16 cellular contexts compared by ENCODE assay signal in the genomic region with DNA sequence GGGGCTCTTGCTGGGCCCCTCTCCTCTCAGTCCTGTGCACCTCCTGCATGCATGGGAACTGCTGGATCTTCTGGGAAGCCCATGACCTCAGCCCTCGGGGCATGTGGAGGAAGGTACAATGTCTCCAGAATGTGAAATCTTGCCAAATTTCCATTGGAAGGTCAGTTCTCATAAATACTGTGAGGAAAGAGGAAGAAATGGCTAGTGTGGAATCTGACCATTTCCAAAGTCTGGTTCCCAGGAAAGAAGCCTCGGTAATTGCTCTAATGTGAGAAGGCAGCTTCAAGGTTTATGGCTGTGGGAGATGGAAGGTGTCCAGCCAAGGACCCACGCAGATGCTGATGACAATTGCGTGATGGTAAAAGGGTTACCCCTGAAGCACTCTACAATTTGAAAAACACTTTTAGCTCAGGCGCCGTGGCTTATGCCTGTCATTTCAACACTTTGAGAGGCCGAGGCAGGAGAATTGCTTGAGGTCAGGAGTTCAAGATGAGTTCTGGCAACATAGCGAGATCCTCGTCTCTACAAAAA. TPM values are rescaled to one million over a fixed set of nuclear protein-coding genes. Genes with fewer than 3 reads are reported as not detected.
A peak's percentile ranks its signal among the peaks of the same experiment; 100 is the strongest.
DNase-seq lines count a peak whose midpoint lies in the region; ATAC-seq and TF ChIP-seq lines count a peak whose summit lies in the region.
"Had no signal": no experiment of that assay in that cellular context is flagged by ENCODE, and none has a peak within 500 bp of the region (broad histone marks: within the 10 kb centered on the region; RNA-seq: fewer than 3 reads in every experiment).

No MANE protein-coding gene starts in this region.

- peak; percentile 55 for ATAC-seq in sciatic nerve
- no peak for ATAC-seq in WTC11
- ATAC-seq: K562 had no signal

- H3K9me3 ChIP-seq in left ventricle myocardium inferior (replicated peaks), result peaks cover 3% of the 10 kb centered on the region

- POLR2A ChIA-PET in WTC11 (lab: Charles Lee), result no interaction called here

- H3K4me1 Mint-ChIP-seq in WTC11 (peaks cover 5% of the 10 kb centered on the region), CD14-positive monocyte (no peaks in the 10 kb centered on the region), immature natural killer cell (no peaks in the 10 kb centered on the region)
- H3K4me1 Mint-ChIP-seq: activated CD4-positive, alpha-beta T cell treated with anti-CD3 and anti-CD28 coated beads, Interleukin-2, amount 10 ng/mL, durations not matched to agents 24 days and 14 days had no signal

- H3K4me3 Mint-ChIP-seq in WTC11 (no peak overlapping the region), CD14-positive monocyte (no peak overlapping the region), immature natural killer cell (no peak overlapping the region)
- H3K4me3 Mint-ChIP-seq: activated CD4-positive, alpha-beta T cell treated with anti-CD3 and anti-CD28 coated beads, Interleukin-2, amount 10 ng/mL, durations not matched to agents 24 days and 14 days; central memory CD8-positive, alpha-beta T cell had no signal

- no peaks in the 10 kb centered on the region for H3K36me3 ChIP-seq in left ventricle myocardium inferior

- H3K9me3 Mint-ChIP-seq in WTC11 (peaks cover 5% of the 10 kb centered on the region), CD14-positive monocyte (peaks cover 0 to 2% (median 0%) of the 10 kb centered on the region in 7 donors), immature natural killer cell (no peaks in the 10 kb centered on the region)
- H3K9me3 Mint-ChIP-seq: activated CD4-positive, alpha-beta T cell treated with anti-CD3 and anti-CD28 coated beads, Interleukin-2, amount 10 ng/mL, durations not matched to agents 24 days and 14 days; central memory CD8-positive, alpha-beta T cell had no signal

- no peaks in the 10 kb centered on the region for H3K36me3 Mint-ChIP-seq in WTC11
- no peaks in the 10 kb centered on the region for H3K36me3 Mint-ChIP-seq in CD14-positive monocyte
- H3K36me3 Mint-ChIP-seq in immature natural killer cell, result no peaks in the 10 kb centered on the region

- in situ Hi-C loops in astrocyte of the spinal cord (cut with HindIII; ENCODE audit: low sequenced_read_pairs), result no loop called here

- H3K4me1 ChIP-seq in left ventricle myocardium inferior, result peaks cover 87% of the 10 kb centered on the region

- DNase-seq in AG09319 (ENCODE audit: extremely low read depth, low read depth) (peak; percentile 55), astrocyte of the spinal cord (ENCODE audit: low read depth, low spot score) (peak; percentile 30), left ventricle myocardium inferior (no peak), sciatic nerve (ENCODE audit: low spot score) (no peak), WTC11 (ENCODE audit: low spot score) (no peak), CD14-positive monocyte (ENCODE audit: low spot score) (no peak), DMS114 treated with DMSO at 0.1 percent for 48 hours (lab: John Stamatoyannopoulos, UW; ENCODE audit: unreplicated experiment) (no peak), immature natural killer cell (no peak)
- DNase-seq: ACHN; activated CD4-positive, alpha-beta T cell treated with anti-CD3 and anti-CD28 coated beads, Interleukin-2, amount 10 ng/mL, durations not matched to agents 24 days and 14 days; DMS79 treated with DMSO at 0.1 percent for 48 hours; foreskin melanocyte; NCI-H1694 had no signal

- H3K27ac ChIP-seq in left ventricle myocardium inferior (replicated peaks), result peak overlapping the region; percentile 94

- intact Hi-C loops in left ventricle myocardium inferior (cut with micrococcal nuclease), result loop anchor here (5.0 kb wide), 1 partner anchor 35 kb away; no protein-coding TSS in a partner anchor
- intact Hi-C loops in sciatic nerve (cut with DNase I), result loop anchor here (5.0 kb wide), 1 partner anchor 35 kb away; no protein-coding TSS in a partner anchor
- intact Hi-C loops in CD14-positive monocyte (cut with micrococcal nuclease), result no loop called here

- H3K27me3 ChIP-seq in left ventricle myocardium inferior (ENCODE audit: low read depth), result no peaks in the 10 kb centered on the region

- H3K4me3 ChIP-seq in astrocyte of the spinal cord (ENCODE audit: low read depth, low read length) (no peak overlapping the region), left ventricle myocardium inferior (no peak overlapping the region)
- H3K4me3 ChIP-seq: K562 had no signal

- no peak for TF ChIP-seq CTCF in AG09319 (IDR thresholded peaks at IDR 0.05; ENCODE audit: low read depth, low read length)
- TF ChIP-seq CTCF in astrocyte of the spinal cord (IDR thresholded peaks at IDR 0.05; ENCODE audit: low read depth, low read length), result no peak
- TF ChIP-seq CTCF in left ventricle myocardium inferior (IDR thresholded peaks at IDR 0.05; ENCODE audit: borderline replicate concordance), result no peak
- TF ChIP-seq CTCF in WTC11 (IDR thresholded peaks at IDR 0.05), result no peak
- no peak for TF ChIP-seq CTCF in CD14-positive monocyte (IDR thresholded peaks at IDR 0.05)

- CTCF ChIA-PET in WTC11 (lab: Charles Lee), result interaction anchor here (0.6 to 4.1 kb wide), 5 partner anchors 16 to 178 kb away, joined by 3 to 27 read pairs (median 5); no protein-coding TSS in a partner anchor

- H3K27ac Mint-ChIP-seq in WTC11 (no peak overlapping the region), CD14-positive monocyte (no peak overlapping the region), immature natural killer cell (no peak overlapping the region)
- H3K27ac Mint-ChIP-seq: activated CD4-positive, alpha-beta T cell treated with anti-CD3 and anti-CD28 coated beads, Interleukin-2, amount 10 ng/mL, durations not matched to agents 24 days and 14 days had no signal

- H3K27me3 Mint-ChIP-seq in WTC11 (ENCODE audit: low read depth) (no peaks in the 10 kb centered on the region), CD14-positive monocyte (ENCODE audit: low read depth in 3 of 3) (peaks cover 0 to 3% (median 1%) of the 10 kb centered on the region in 3 donors), immature natural killer cell (ENCODE audit: low read depth in 3 of 3) (peaks cover 0 to 2% (median 2%) of the 10 kb centered on the region in 3 donors)
- H3K27me3 Mint-ChIP-seq: central memory CD8-positive, alpha-beta T cell had no signal

TF ChIP-seq in WTC11, 78 proteins besides CTCF, POLR2A, EP300 and RAD21 (continues in another document):
- TF ChIP-seq, protein P1, sequence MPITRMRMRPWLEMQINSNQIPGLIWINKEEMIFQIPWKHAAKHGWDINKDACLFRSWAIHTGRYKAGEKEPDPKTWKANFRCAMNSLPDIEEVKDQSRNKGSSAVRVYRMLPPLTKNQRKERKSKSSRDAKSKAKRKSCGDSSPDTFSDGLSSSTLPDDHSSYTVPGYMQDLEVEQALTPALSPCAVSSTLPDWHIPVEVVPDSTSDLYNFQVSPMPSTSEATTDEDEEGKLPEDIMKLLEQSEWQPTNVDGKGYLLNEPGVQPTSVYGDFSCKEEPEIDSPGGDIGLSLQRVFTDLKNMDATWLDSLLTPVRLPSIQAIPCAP (CRISPR knock-in tag; IDR thresholded peaks at IDR 0.05), result no peak
- TF ChIP-seq NFE2L1 (CRISPR knock-in tag; IDR thresholded peaks at IDR 0.05) (no peak), CBFB (CRISPR knock-in tag; IDR thresholded peaks at IDR 0.05; ENCODE audit: low read depth) (no peak), TEAD4 (CRISPR knock-in tag; IDR thresholded peaks at IDR 0.05) (no peak), ERG (CRISPR knock-in tag; IDR thresholded peaks at IDR 0.05) (no peak), NR2C2 (CRISPR knock-in tag; IDR thresholded peaks at IDR 0.05) (no peak), STAT6 (CRISPR knock-in tag; conservative IDR thresholded peaks at IDR 0.05; ENCODE audit: low read depth) (no peak)

RNA-seq across cellular contexts. Expression of gene IL17B, which starts 8.1 kb away (rescaled TPM):
- not detected for total RNA-seq in left ventricle myocardium inferior
- total RNA-seq in sciatic nerve, result 51.7 TPM
- total RNA-seq in WTC11 (2021), result not detected in 3 replicates
- polyA plus RNA-seq in CD14-positive monocyte, result not detected
- polyA plus RNA-seq in immature natural killer cell, result not detected
- total RNA-seq: activated CD4-positive, alpha-beta T cell treated with anti-CD3 and anti-CD28 coated beads, Interleukin-2, amount 10 ng/mL, durations not matched to agents 24 days and 14 days; ureter had no signal

RNA-seq across cellular contexts. Expression of gene PCYOX1L, which starts 29.3 kb away (rescaled TPM):
- total RNA-seq in left ventricle myocardium inferior (3.2 TPM), sciatic nerve (10.8 TPM), WTC11 (2021) (8.1 to 19.2 TPM (median 17.2 TPM) in 3 replicates)
- polyA plus RNA-seq in CD14-positive monocyte (10 to 100 TPM in 1 of 2 donors, 1 to 10 TPM in 1; 9.8 to 13.5 TPM), immature natural killer cell (1 to 10 TPM; 3.7 to 8.7 (median 6.8) TPM)

RNA-seq across cellular contexts. Expression of gene GRPEL2, which starts 41.8 kb away (rescaled TPM):
- total RNA-seq in left ventricle myocardium inferior, result 7.6 TPM
- 21.6 TPM for total RNA-seq in sciatic nerve
- total RNA-seq in WTC11 (2021), result 35.3 to 48.6 TPM (median 35.5 TPM) in 3 replicates
- 1 to 10 TPM; 2.0 to 2.7 TPM for polyA plus RNA-seq in CD14-positive monocyte
- 1 to 10 TPM in 2 of 3 donors, under 1 TPM in 1; 0.88 to 4.5 (median 2.6) TPM for polyA plus RNA-seq in immature natural killer cell

Comparison
In these comparisons a context has a peak if more than half of its experiments do, and no peak if none do; other contexts are left out.
1. DNase-seq: peak in AG09319 (single experiment) and astrocyte of the spinal cord (single experiment); none in left ventricle myocardium inferior (single experiment), sciatic nerve (single experiment), WTC11 (single experiment), CD14-positive monocyte (single experiment), DMS114 treated with DMSO at 0.1 percent for 48 hours (single experiment) and immature natural killer cell (0 of 3).
2. RNA of gene IL17B, which starts 8.1 kb away (total RNA-seq): 51.7 TPM in sciatic nerve (single experiment); not detected in left ventricle myocardium inferior (single experiment) and not detected in WTC11; every median in the first group is over 10 times any median in the second.
3. intact Hi-C loops: an anchor here in left ventricle myocardium inferior (5.0 kb wide) and sciatic nerve (5.0 kb wide); none called in CD14-positive monocyte.